ENCODE assay signal across 15 cellular contexts in genomic region chr2:97068074-97068473, GRCh38. TPM values are rescaled to one million over a fixed set of nuclear protein-coding genes. Genes with fewer than 3 reads are reported as not detected.
DNase-seq lines count a peak whose midpoint lies in the region; ATAC-seq and TF ChIP-seq lines count a peak whose summit lies in the region.
"Had no signal": no experiment of that assay in that cellular context is flagged by ENCODE, and none has a peak within 500 bp of the region (broad histone marks: within the 10 kb centered on the region; RNA-seq: fewer than 3 reads in every experiment).

No MANE protein-coding gene starts in this region.

- no peaks in the 10 kb centered on the region for H3K79me1 ChIP-seq in neuronal stem cell (ENCODE audit: low read depth, low read length)

- H3K4me3 ChIP-seq in fibroblast of villous mesenchyme (ENCODE audit: low read depth, low read length) (no peak overlapping the region), neuronal stem cell (ENCODE audit: low read length in 2 of 2) (no peak overlapping the region), upper lobe of right lung (no peak overlapping the region)
- H3K4me3 ChIP-seq: GM12878, GM23248 had no signal

- H4K91ac ChIP-seq in neuronal stem cell (ENCODE audit: low read depth, low read length, poor library complexity) = no peak overlapping the region

- no peak overlapping the region for H3K4me2 ChIP-seq in neuronal stem cell (ENCODE audit: insufficient read depth, low read length, poor library complexity, severe bottlenecking)

- H2BK15ac ChIP-seq in neuronal stem cell (ENCODE audit: low read length) = no peak overlapping the region

- H2AK5ac ChIP-seq in neuronal stem cell (ENCODE audit: low read depth, low read length) = no peak overlapping the region

- no peak overlapping the region for H2BK120ac ChIP-seq in neuronal stem cell (ENCODE audit: low read depth, low read length)

- H3K4me1 ChIP-seq in neuronal stem cell (ENCODE audit: control insufficient read depth in 2 of 2, insufficient read depth in 1 of 2, low read depth in 1 of 2, low read length in 2 of 2) = no peaks in the 10 kb centered on the region
- H3K4me1 ChIP-seq in upper lobe of right lung = no peaks in the 10 kb centered on the region

- H2AFZ ChIP-seq in neuronal stem cell (ENCODE audit: low read length) = no peak overlapping the region
- H2AFZ ChIP-seq: GM23248 had no signal

- no peak overlapping the region for H2BK5ac ChIP-seq in neuronal stem cell (ENCODE audit: low read length)

- intact Hi-C loops in upper lobe of right lung (cut with DNase I) = no loop called here

- no peak overlapping the region for H3K14ac ChIP-seq in neuronal stem cell (ENCODE audit: low read length)

- no peak overlapping the region for H4K8ac ChIP-seq in neuronal stem cell (ENCODE audit: low read depth, low read length)

- peak; percentile 57 for ATAC-seq in upper lobe of right lung
- ATAC-seq in GM19397 (IDR thresholded peaks at IDR 0.05; ENCODE audit: unreplicated experiment) = no peak
- ATAC-seq: GM12878, HCT116 had no signal

- no CpG with 5 or more reads among the region's 1 CpG for WGBS in neuronal stem cell (ENCODE audit: extremely low coverage in 2 of 2, insufficient read length in 2 of 2, insufficient replicate concordance in 1 of 2), 2 donors

- H3K18ac ChIP-seq in neuronal stem cell (ENCODE audit: low read length) = peak overlapping the region; percentile 79

- H2BK12ac ChIP-seq in neuronal stem cell (ENCODE audit: low read length) = no peak overlapping the region

- H3K23ac ChIP-seq in neuronal stem cell (ENCODE audit: low read depth, low read length, poor library complexity) = no peak overlapping the region

- H3K27ac ChIP-seq in neuronal stem cell (replicated peaks; ENCODE audit: low read length) (no peak overlapping the region), upper lobe of right lung (no peak overlapping the region)
- H3K27ac ChIP-seq: 22Rv1, GM23248, HL-60 had no signal

- peak overlapping the region; percentile 38 for H3K4ac ChIP-seq in neuronal stem cell (ENCODE audit: low read length)

- H3K9ac ChIP-seq in neuronal stem cell (ENCODE audit: low read depth, low read length, poor library complexity) = no peak overlapping the region
- H3K9ac ChIP-seq: GM23248 had no signal

- no peaks in the 10 kb centered on the region for H3K36me3 ChIP-seq in neuronal stem cell (replicated peaks in 1 of 2; ENCODE audit: control insufficient read depth in 2 of 2, insufficient read depth in 2 of 2, low read length in 2 of 2)
- no peaks in the 10 kb centered on the region for H3K36me3 ChIP-seq in upper lobe of right lung

- H3K27me3 ChIP-seq in neuronal stem cell (ENCODE audit: control insufficient read depth in 3 of 3, insufficient read depth in 3 of 3, low read depth in 1 of 3, low read length in 3 of 3) (no peaks in the 10 kb centered on the region), upper lobe of right lung (no peaks in the 10 kb centered on the region)

- no peak for TF ChIP-seq CTCF in fibroblast of villous mesenchyme (IDR thresholded peaks at IDR 0.05; ENCODE audit: insufficient read depth, low read depth, low read length)
- no peak for TF ChIP-seq CTCF in upper lobe of right lung (IDR thresholded peaks at IDR 0.05)

- peak; percentile 18 for DNase-seq in DMS 273 (lab: John Stamatoyannopoulos, UW; ENCODE audit: unreplicated experiment)
- DNase-seq in DMS 273 treated with DMSO at 0.1 percent for 48 hours (lab: John Stamatoyannopoulos, UW) = no peak
- peak; percentile 0 for DNase-seq in fibroblast of villous mesenchyme (ENCODE audit: low read depth)
- no peak for DNase-seq in neuronal stem cell (ENCODE audit: low spot score)
- no peak for DNase-seq in upper lobe of right lung
- DNase-seq in activated T-cell treated with anti-CD3 and anti-CD28 coated beads, Interleukin-2, amount 50 U/mL, for 48 hours = no peak
- no peak for DNase-seq in dedifferentiated amniotic fluid mesenchymal stem cell (ENCODE audit: extremely low spot score)
- DNase-seq: CD4-positive, CD25-positive, alpha-beta regulatory T cell; DMS79; GM23248 had no signal

- H3K9me3 ChIP-seq in neuronal stem cell (replicated peaks in 1 of 2; ENCODE audit: control insufficient read depth in 2 of 2, insufficient read depth in 1 of 2, low read depth in 1 of 2, low read length in 2 of 2) (no peaks in the 10 kb centered on the region), upper lobe of right lung (no peaks in the 10 kb centered on the region)

RNA-seq across cellular contexts. Expression of gene FAHD2B, which starts 26.6 kb away (rescaled TPM):
- total RNA-seq in fibroblast of villous mesenchyme (3.0 and 4.5 TPM in 2 replicates), upper lobe of right lung (12.2 TPM)
- 20.3 TPM for polyA plus RNA-seq in neuronal stem cell (2013, experiment 1 of 2)
- polyA plus RNA-seq in neuronal stem cell (2013, experiment 2 of 2) = 19.6 TPM

RNA-seq across cellular contexts. Expression of gene ANKRD36, which starts 44.9 kb away (rescaled TPM):
- 27.7 and 28.9 TPM in 2 replicates for total RNA-seq in fibroblast of villous mesenchyme
- polyA plus RNA-seq in neuronal stem cell (2013, experiment 1 of 2) = 10.2 TPM
- polyA plus RNA-seq in neuronal stem cell (2013, experiment 2 of 2) = 10.7 TPM
- 21.0 TPM for total RNA-seq in upper lobe of right lung

Comparison
In these comparisons a context has a peak if more than half of its experiments do, and no peak if none do; other contexts are left out.
1. DNase-seq: peak in DMS 273 (single experiment) and fibroblast of villous mesenchyme (single experiment); none in DMS 273 treated with DMSO at 0.1 percent for 48 hours (single experiment), neuronal stem cell (single experiment), upper lobe of right lung (single experiment), activated T-cell treated with anti-CD3 and anti-CD28 coated beads, Interleukin-2, amount 50 U/mL, for 48 hours (0 of 2) and dedifferentiated amniotic fluid mesenchymal stem cell (single experiment).